Comparison of ENCODE assay signal across 26 cellular contexts in genomic region chr11:44643207-44643606, GRCh38.
"Had no signal": no experiment of that assay in that cellular context is flagged by ENCODE, and none has a peak within 500 bp of the region (broad histone marks: within the 10 kb centered on the region; RNA-seq: fewer than 3 reads in every experiment).

No MANE protein-coding gene starts in this region.

- ATAC-seq: esophagus mucosa; gastrocnemius medialis; heart right ventricle; left cardiac atrium; left lung; left ventricle myocardium superior; lower lobe of right lung; mucosa of descending colon; naive thymus-derived CD8-positive, alpha-beta T cell had no signal

- H3K36me3 ChIP-seq: esophagus squamous epithelium, gastrocnemius medialis, heart right ventricle, left lung, lower lobe of right lung had no signal

- H3K27me3 ChIP-seq: dorsolateral prefrontal cortex, gastrocnemius medialis, heart right ventricle, left lung had no signal

- H3K4me3 ChIP-seq: coronary artery, dorsolateral prefrontal cortex, esophagus squamous epithelium, gastrocnemius medialis, heart right ventricle, left lung, lower lobe of right lung, mucosa of descending colon had no signal

- H3K4me1 ChIP-seq: esophagus squamous epithelium, gastrocnemius medialis, lower lobe of right lung had no signal

- DNase-seq: dermis blood vessel endothelial cell; dorsolateral prefrontal cortex; effector CD4-positive, alpha-beta T cell; effector memory CD4-positive, alpha-beta T cell; erythroblast; esophagus squamous epithelium; foreskin fibroblast; foreskin melanocyte; gastrocnemius medialis; glutamatergic neuron; heart right ventricle; hippocampal formation; left cardiac atrium; left lung; left ventricle myocardium superior; lower lobe of right lung; mesenchymal stem cell; mucosa of descending colon; naive B cell; naive thymus-derived CD8-positive, alpha-beta T cell had no signal

- H3K27ac ChIP-seq: coronary artery, dorsolateral prefrontal cortex, epithelial cell of prostate, esophagus squamous epithelium, gastrocnemius medialis, heart right ventricle, left lung, lower lobe of right lung had no signal

- FAIRE-seq: endometrium, islet of Langerhans, keratinocyte had no signal
